ENCODE assay signal across 1 cellular context in genomic region chr2:172109256-172109655, GRCh38.
TF ChIP-seq lines count a peak whose summit lies in the region.

No MANE protein-coding gene starts in this region.

TF ChIP-seq in HepG2, 621 proteins besides CTCF, POLR2A, EP300 and RAD21:
- TF ChIP-seq ZNF737 (CRISPR knock-in tag; IDR thresholded peaks at IDR 0.05; ENCODE audit: borderline replicate concordance): no peak
- TF ChIP-seq CEBPG (CRISPR knock-in tag; IDR thresholded peaks at IDR 0.05): no peak
- no peak for TF ChIP-seq ZIK1 (CRISPR knock-in tag; IDR thresholded peaks at IDR 0.05; ENCODE audit: borderline replicate concordance, low read depth)
- no peak for TF ChIP-seq ZKSCAN1 (IDR thresholded peaks at IDR 0.05; ENCODE audit: low read length)
- TF ChIP-seq, protein P1, sequence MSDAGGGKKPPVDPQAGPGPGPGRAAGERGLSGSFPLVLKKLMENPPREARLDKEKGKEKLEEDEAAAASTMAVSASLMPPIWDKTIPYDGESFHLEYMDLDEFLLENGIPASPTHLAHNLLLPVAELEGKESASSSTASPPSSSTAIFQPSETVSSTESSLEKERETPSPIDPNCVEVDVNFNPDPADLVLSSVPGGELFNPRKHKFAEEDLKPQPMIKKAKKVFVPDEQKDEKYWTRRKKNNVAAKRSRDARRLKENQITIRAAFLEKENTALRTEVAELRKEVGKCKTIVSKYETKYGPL (CRISPR knock-in tag; IDR thresholded peaks at IDR 0.05): no peak
- no peak for TF ChIP-seq ZBTB38 (CRISPR knock-in tag; IDR thresholded peaks at IDR 0.05)
- TF ChIP-seq ZNF710 (CRISPR knock-in tag; IDR thresholded peaks at IDR 0.05; ENCODE audit: borderline replicate concordance): no peak
- no peak for TF ChIP-seq SALL1 (CRISPR knock-in tag; IDR thresholded peaks at IDR 0.05)
- no peak for TF ChIP-seq ZNF784 (CRISPR knock-in tag; IDR thresholded peaks at IDR 0.05; ENCODE audit: borderline replicate concordance)
- no peak for TF ChIP-seq PITX1 (CRISPR knock-in tag; IDR thresholded peaks at IDR 0.05)
- TF ChIP-seq NFKB2 (CRISPR knock-in tag; IDR thresholded peaks at IDR 0.05; ENCODE audit: borderline replicate concordance): no peak
- no peak for TF ChIP-seq NFIB (CRISPR knock-in tag; IDR thresholded peaks at IDR 0.05; ENCODE audit: borderline replicate concordance)
- no peak for TF ChIP-seq U2AF2 (IDR thresholded peaks at IDR 0.05; ENCODE audit: low read depth, low read length)
- no peak for TF ChIP-seq ADNP (CRISPR knock-in tag; IDR thresholded peaks at IDR 0.05)
- TF ChIP-seq ZSCAN21 (CRISPR knock-in tag; IDR thresholded peaks at IDR 0.05; ENCODE audit: borderline replicate concordance): no peak
- TF ChIP-seq FOXO4 (CRISPR knock-in tag; conservative IDR thresholded peaks at IDR 0.05): no peak
- TF ChIP-seq ZNF510 (CRISPR knock-in tag; IDR thresholded peaks at IDR 0.05; ENCODE audit: low read depth): no peak
- no peak for TF ChIP-seq ATF7 (IDR thresholded peaks at IDR 0.05)
- TF ChIP-seq ATF7 (CRISPR knock-in tag; IDR thresholded peaks at IDR 0.05): no peak
